In the genomic region with DNA sequence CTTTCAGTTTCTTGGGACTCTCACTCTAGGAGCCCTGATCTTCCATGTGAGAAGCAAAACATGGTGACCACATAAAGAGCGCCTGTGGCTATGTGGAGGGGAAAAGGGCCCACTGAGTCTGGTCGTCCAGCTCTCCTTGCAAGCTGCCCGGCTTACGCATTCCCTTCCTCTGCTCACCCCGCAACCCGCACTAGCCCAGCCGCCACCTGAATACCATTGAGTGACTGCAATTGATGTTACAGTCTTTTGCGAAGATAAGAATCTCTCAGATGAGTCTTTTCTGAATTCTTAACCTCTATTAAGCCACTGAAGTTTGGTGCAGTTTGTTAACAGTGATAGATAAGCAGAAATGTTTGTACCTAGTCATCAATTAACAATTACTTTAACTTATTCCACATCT, we compare ENCODE assay signal across 23 cellular contexts.
A peak's percentile ranks its signal among the peaks of the same experiment; 100 is the strongest.
DNase-seq lines count a peak whose midpoint lies in the region; ATAC-seq and TF ChIP-seq lines count a peak whose summit lies in the region.
"Had no signal": no experiment of that assay in that cellular context is flagged by ENCODE, and none has a peak within 500 bp of the region (broad histone marks: within the 10 kb centered on the region; RNA-seq: fewer than 3 reads in every experiment).

No MANE protein-coding gene starts in this region.

- no peak overlapping the region for H2AFZ ChIP-seq in GM23248

- H3K9ac ChIP-seq in GM23248 = no peak overlapping the region

- ATAC-seq in foreskin keratinocyte (no peak), GM18909 (IDR thresholded peaks at IDR 0.05; ENCODE audit: poor library complexity, unreplicated experiment) (no peak), GM19452 (IDR thresholded peaks at IDR 0.05; ENCODE audit: unreplicated experiment) (no peak), GM21423 (IDR thresholded peaks at IDR 0.05; ENCODE audit: unreplicated experiment) (no peak)
- ATAC-seq: right cardiac atrium had no signal

- in situ Hi-C loops in GM23248 (cut with MboI) = no loop called here

- H4K20me1 ChIP-seq in GM23248 (ENCODE audit: insufficient read depth) = no peaks in the 10 kb centered on the region

- DNase-seq in GM23248 = peak; percentile 7
- DNase-seq in RPMI7951 (ENCODE audit: low read depth) = peak; percentile 88
- DNase-seq in foreskin keratinocyte = no peak
- no peak for DNase-seq in SIG-M5 (lab: John Stamatoyannopoulos, UW)
- DNase-seq: activated CD4-positive, alpha-beta T cell treated with anti-CD3 and anti-CD28 coated beads, Interleukin-2, amount 10 ng/mL, durations not matched to agents 7 days and 5 days; activated naive CD4-positive, alpha-beta T cell treated with Interleukin-2 at 50 U/mL for 16 hours; activated T-cell treated with anti-CD3 and anti-CD28 coated beads, Interleukin-2, amount 50 U/mL, for 4 hours; colonic mucosa; effector CD8-positive, alpha-beta T cell; erythroblast; H7; head of caudate nucleus; left cardiac atrium; NCI-H1105 treated with DMSO at 0.1 percent for 48 hours; NCI-H2029; NCI-H345; right cardiac atrium; Right ventricle myocardium superior; spleen had no signal

- H3K4me3 ChIP-seq in GM23248 = no peak overlapping the region
- H3K4me3 ChIP-seq: colonic mucosa, spleen had no signal

- no peaks in the 10 kb centered on the region for H3K9me2 ChIP-seq in GM23248 (ENCODE audit: insufficient read depth)

- H3K4me2 ChIP-seq in GM23248 (ENCODE audit: unreplicated experiment) = no peak overlapping the region

- H3K27me3 ChIP-seq in GM23248 (replicated peaks; ENCODE audit: insufficient read depth) (no peaks in the 10 kb centered on the region), foreskin keratinocyte (no peaks in the 10 kb centered on the region)
- H3K27me3 ChIP-seq: colonic mucosa, spleen had no signal

- no peak for TF ChIP-seq CTCF in foreskin keratinocyte (conservative IDR thresholded peaks at IDR 0.05)

- peaks cover 19% of the 10 kb centered on the region for H3K4me1 ChIP-seq in GM23248 (ENCODE audit: insufficient read depth)
- H3K4me1 ChIP-seq in foreskin keratinocyte = peaks cover 39% of the 10 kb centered on the region
- H3K4me1 ChIP-seq: colonic mucosa, spleen had no signal

- no peak overlapping the region for H3K27ac ChIP-seq in GM23248
- peak overlapping the region; percentile 93 for H3K27ac ChIP-seq in foreskin keratinocyte
- H3K27ac ChIP-seq: colonic mucosa, spleen, VCaP had no signal

- 87 to 90% methylated on average over 8 of the region's 8 CpGs for WGBS in GM23248 (ENCODE audit: low coverage in 1 of 2, low lambda C conversion rate in 2 of 2, missing lambda C conversion rate in 2 of 2), 2 experiments

- no peaks in the 10 kb centered on the region for H3K36me3 ChIP-seq in GM23248 (ENCODE audit: low read depth)
- H3K36me3 ChIP-seq: colonic mucosa, spleen had no signal

- no peaks in the 10 kb centered on the region for H3K9me3 ChIP-seq in GM23248 (ENCODE audit: low read depth)
- H3K9me3 ChIP-seq: colonic mucosa, spleen had no signal

- H3K79me2 ChIP-seq in GM23248 (ENCODE audit: insufficient read depth) = no peaks in the 10 kb centered on the region

- H3F3A ChIP-seq in GM23248 (ENCODE audit: insufficient read depth) = peaks cover 12% of the 10 kb centered on the region

Comparison
In these comparisons a context has a peak if more than half of its experiments do, and no peak if none do; other contexts are left out.
1. DNase-seq: peak in GM23248 (single experiment) and RPMI7951 (single experiment); none in foreskin keratinocyte (0 of 2) and SIG-M5 (single experiment).